Comparison of ENCODE assay signal across 35 cellular contexts in genomic region chr3:13998831-13999230, GRCh38.
A peak's percentile ranks its signal among the peaks of the same experiment; 100 is the strongest.
DNase-seq lines count a peak whose midpoint lies in the region; ATAC-seq, FAIRE-seq and TF ChIP-seq lines count a peak whose summit lies in the region.
"Had no signal": no experiment of that assay in that cellular context is flagged by ENCODE, and none has a peak within 500 bp of the region (broad histone marks: within the 10 kb centered on the region; RNA-seq: fewer than 3 reads in every experiment).

No MANE protein-coding gene starts in this region.

- TF ChIP-seq POLR2A in K562 (conservative IDR thresholded peaks at IDR 0.05) (no peak), testis (IDR thresholded peaks at IDR 0.05) (no peak)

- H3K4me2 ChIP-seq in K562 (ENCODE audit: insufficient read depth, low read length), result no peak overlapping the region
- H3K4me2 ChIP-seq: A549; BLaER1; BLaER1 treated with 17β-estradiol and CSF1 and Interleukin-3, amounts not matched to agents 10 nM and 100 nM had no signal

- no peak for FAIRE-seq in K562 (lab: Jason Lieb, UNC)
- FAIRE-seq: A204.1, A549, D721Med had no signal

- H4K20me1 ChIP-seq in K562 (replicated peaks; ENCODE audit: control insufficient read depth, insufficient read depth, low read length), result no peaks in the 10 kb centered on the region
- H4K20me1 ChIP-seq: BLaER1; BLaER1 treated with 17β-estradiol and CSF1 and Interleukin-3, amounts not matched to agents 10 nM and 100 nM had no signal

- H3K4me3 ChIP-seq in K562 (no peak overlapping the region), testis (no peak overlapping the region)
- H3K4me3 ChIP-seq: A549; BLaER1; BLaER1 treated with 17β-estradiol and CSF1 and Interleukin-3, amounts not matched to agents 10 nM and 100 nM had no signal

- no peak overlapping the region for H3K9ac ChIP-seq in K562 (ENCODE audit: insufficient read depth in 1 of 2, low read depth in 2 of 2, low read length in 2 of 2)
- H3K9ac ChIP-seq: BLaER1; BLaER1 treated with 17β-estradiol and CSF1 and Interleukin-3, amounts not matched to agents 10 nM and 100 nM had no signal

- H3K36me3 ChIP-seq in K562 (ENCODE audit: control insufficient read depth, insufficient read depth, low read length) (no peaks in the 10 kb centered on the region), testis (ENCODE audit: low read depth, missing control alignments) (no peaks in the 10 kb centered on the region)
- H3K36me3 ChIP-seq: BE2C; BLaER1; BLaER1 treated with 17β-estradiol and CSF1 and Interleukin-3, amounts not matched to agents 10 nM and 100 nM had no signal

- peaks cover 0 to 6% of the 10 kb centered on the region in 2 experiments; a peak in 1 of 5 replicates for H3K27me3 ChIP-seq in K562 (ENCODE audit: control insufficient read depth in 2 of 2, insufficient read depth in 2 of 2, low read length in 2 of 2)
- no peaks in the 10 kb centered on the region for H3K27me3 ChIP-seq in testis
- H3K27me3 ChIP-seq: BE2C; BLaER1; BLaER1 treated with 17β-estradiol and CSF1 and Interleukin-3, amounts not matched to agents 10 nM and 100 nM had no signal

- in situ Hi-C loops in SK-MEL-5 (cut with HindIII; ENCODE audit: low pct_unique_long_range_greater_than_20kb, low sequenced_read_pairs) (no loop called here), K562 (cut with MboI) (no loop called here)

- H2AFZ ChIP-seq in K562 (ENCODE audit: low read depth, low read length), result no peak overlapping the region

- intact Hi-C loops in K562 (cut with micrococcal nuclease), result no loop called here
- intact Hi-C loops in testis (cut with DNase I; ENCODE audit: low total_unique reads), result no loop called here

- no peaks in the 10 kb centered on the region for H3K9me3 ChIP-seq in K562 (replicated peaks; ENCODE audit: control insufficient read depth, insufficient read depth, low read depth, low read length)
- no peaks in the 10 kb centered on the region for H3K9me3 ChIP-seq in testis
- H3K9me3 ChIP-seq: A549, BE2C, Caco-2 had no signal

- DNase-seq in SK-MEL-5 (ENCODE audit: low read depth, low spot score) (peak; percentile 58), K562 (ENCODE audit: extremely low read depth in 1 of 4, low spot score in 3 of 4) (no peak), foreskin melanocyte (peak; percentile 64), testis (peak; percentile 22), NCI-H1694 treated with DMSO at 0.1 percent for 48 hours (lab: John Stamatoyannopoulos, UW) (no peak)
- DNase-seq in effector CD4-positive, alpha-beta T cell, result no peak
- DNase-seq: 8988T; ACHN; AML-193; BE2C; C1 segment of cervical spinal cord; Caco-2; Calu3; CD4-positive, alpha-beta memory T cell; CD4-positive, alpha-beta T cell; CD4-positive, CD25-positive, alpha-beta regulatory T cell; CD8-positive, alpha-beta memory T cell; CD8-positive, alpha-beta T cell; COR-L47; DMS 273 treated with DMSO at 0.1 percent for 48 hours; DMS153; DMS53; DMS79; DMS79 treated with DMSO at 0.1 percent for 48 hours; DND-41; EL had no signal

- no peaks in the 10 kb centered on the region; a peak in 1 of 5 replicates for H3K4me1 ChIP-seq in K562 (replicated peaks in 1 of 2; ENCODE audit: control insufficient read depth in 2 of 2, insufficient read depth in 2 of 2, low read length in 2 of 2)
- H3K4me1 ChIP-seq in testis, result peaks cover 3% of the 10 kb centered on the region
- H3K4me1 ChIP-seq: A549; BE2C; BLaER1; BLaER1 treated with 17β-estradiol and CSF1 and Interleukin-3, amounts not matched to agents 10 nM and 100 nM; Caco-2 had no signal

- POLR2A ChIA-PET in K562 (lab: Yijun Ruan, JAX), result no interaction called here

- no peak for TF ChIP-seq RAD21 in K562 (CRISPR knock-in tag; conservative IDR thresholded peaks at IDR 0.05 in 1 of 2, IDR thresholded peaks at IDR 0.05 in 1 of 2)

- CTCF ChIA-PET in K562 (lab: Yijun Ruan, JAX; ENCODE audit: low intra/inter-chr PET ratio), result no interaction called here

- no peak for TF ChIP-seq EP300 in K562 (IDR thresholded peaks at IDR 0.05; ENCODE audit: low read length)

- TF ChIP-seq CTCF in K562 (IDR thresholded peaks at IDR 0.05 in 2 of 3, conservative IDR thresholded peaks at IDR 0.05 in 1 of 3; ENCODE audit: insufficient read depth in 2 of 3, low read depth in 1 of 3, low read length in 3 of 3), result no peak
- no peak for TF ChIP-seq CTCF in testis (IDR thresholded peaks at IDR 0.05)

- no peaks in the 10 kb centered on the region for H3K79me2 ChIP-seq in K562 (ENCODE audit: control insufficient read depth, insufficient read depth, low read length)

- ATAC-seq in K562 (no peak), HG03469 (IDR thresholded peaks at IDR 0.05; ENCODE audit: unreplicated experiment) (no peak), HG02678 (IDR thresholded peaks at IDR 0.05; ENCODE audit: unreplicated experiment) (no peak)
- ATAC-seq: A549; CD8-positive, alpha-beta T cell had no signal

- BruUV-seq in K562 (replicated peaks; lab: Mats Ljungman, UMichigan), result no TSS peak

- H3K27ac ChIP-seq in K562 (ENCODE audit: extremely low read depth, low read depth, low read length) (no peak overlapping the region), testis (no peak overlapping the region)
- H3K27ac ChIP-seq: 22Rv1; A549; BLaER1; BLaER1 treated with 17β-estradiol and CSF1 and Interleukin-3, amounts not matched to agents 10 nM and 100 nM; C4-2B had no signal

- no peaks in the 10 kb centered on the region for H3K9me1 ChIP-seq in K562 (ENCODE audit: control insufficient read depth, insufficient read depth, low read length)

- 0% methylated on average over 4 of the region's 4 CpGs for WGBS in K562 (ENCODE audit: insufficient coverage, low coverage, missing lambda C conversion rate)
- 58% methylated on average over 4 of the region's 4 CpGs for WGBS in testis, 2 donors

TF ChIP-seq in K562, 482 proteins besides CTCF, POLR2A, EP300 and RAD21 (continues in another document):
- TF ChIP-seq ASH1L (IDR thresholded peaks at IDR 0.05; ENCODE audit: borderline replicate concordance, low read depth, partially characterized antibody), result no peak

Comparison
In these comparisons a context has a peak if more than half of its experiments do, and no peak if none do; other contexts are left out.
1. DNase-seq: peak in SK-MEL-5 (single experiment), foreskin melanocyte (single experiment) and testis (single experiment); none in K562 (0 of 4), effector CD4-positive, alpha-beta T cell (single experiment) and NCI-H1694 treated with DMSO at 0.1 percent for 48 hours (single experiment).